1 cellular context compared by ENCODE assay signal in the genomic region with DNA sequence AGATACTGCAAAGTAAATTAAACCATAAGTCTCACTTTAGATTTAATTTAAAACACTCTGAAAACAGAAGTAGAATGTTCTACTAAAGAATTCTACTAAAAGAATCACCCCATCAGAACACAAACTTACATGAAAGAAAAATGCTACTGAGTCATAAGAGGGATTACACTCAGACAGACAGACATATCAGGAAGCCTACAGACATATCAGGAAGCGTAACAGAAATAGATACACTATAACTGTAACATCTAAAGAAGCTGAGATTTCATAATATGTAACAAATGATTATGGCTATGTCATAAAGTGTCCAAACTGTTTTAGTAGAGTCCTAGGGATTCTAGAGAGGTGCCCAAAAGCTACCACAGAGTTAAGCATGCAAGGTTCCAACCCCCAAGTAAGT.
TF ChIP-seq lines count a peak whose summit lies in the region.

No MANE protein-coding gene starts in this region.

TF ChIP-seq in HepG2, 621 proteins besides CTCF, POLR2A, EP300 and RAD21 (continued from another document):
- TF ChIP-seq, protein P1, sequence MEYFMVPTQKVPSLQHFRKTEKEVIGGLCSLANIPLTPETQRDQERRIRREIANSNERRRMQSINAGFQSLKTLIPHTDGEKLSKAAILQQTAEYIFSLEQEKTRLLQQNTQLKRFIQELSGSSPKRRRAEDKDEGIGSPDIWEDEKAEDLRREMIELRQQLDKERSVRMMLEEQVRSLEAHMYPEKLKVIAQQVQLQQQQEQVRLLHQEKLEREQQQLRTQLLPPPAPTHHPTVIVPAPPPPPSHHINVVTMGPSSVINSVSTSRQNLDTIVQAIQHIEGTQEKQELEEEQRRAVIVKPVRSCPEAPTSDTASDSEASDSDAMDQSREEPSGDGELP (IDR thresholded peaks at IDR 0.05; ENCODE audit: borderline replicate concordance, low read depth), result no peak
- TF ChIP-seq ZSCAN21 (CRISPR knock-in tag; IDR thresholded peaks at IDR 0.05; ENCODE audit: borderline replicate concordance), result no peak
- TF ChIP-seq, protein P2, sequence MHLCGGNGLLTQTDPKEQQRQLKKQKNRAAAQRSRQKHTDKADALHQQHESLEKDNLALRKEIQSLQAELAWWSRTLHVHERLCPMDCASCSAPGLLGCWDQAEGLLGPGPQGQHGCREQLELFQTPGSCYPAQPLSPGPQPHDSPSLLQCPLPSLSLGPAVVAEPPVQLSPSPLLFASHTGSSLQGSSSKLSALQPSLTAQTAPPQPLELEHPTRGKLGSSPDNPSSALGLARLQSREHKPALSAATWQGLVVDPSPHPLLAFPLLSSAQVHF (CRISPR knock-in tag; IDR thresholded peaks at IDR 0.05), result no peak
- no peak for TF ChIP-seq RCOR2 (CRISPR knock-in tag; IDR thresholded peaks at IDR 0.05)
- no peak for TF ChIP-seq ATM (IDR thresholded peaks at IDR 0.05; ENCODE audit: borderline replicate concordance)
- TF ChIP-seq MEIS1 (CRISPR knock-in tag; IDR thresholded peaks at IDR 0.05; ENCODE audit: borderline replicate concordance), result no peak
- TF ChIP-seq, protein P3, sequence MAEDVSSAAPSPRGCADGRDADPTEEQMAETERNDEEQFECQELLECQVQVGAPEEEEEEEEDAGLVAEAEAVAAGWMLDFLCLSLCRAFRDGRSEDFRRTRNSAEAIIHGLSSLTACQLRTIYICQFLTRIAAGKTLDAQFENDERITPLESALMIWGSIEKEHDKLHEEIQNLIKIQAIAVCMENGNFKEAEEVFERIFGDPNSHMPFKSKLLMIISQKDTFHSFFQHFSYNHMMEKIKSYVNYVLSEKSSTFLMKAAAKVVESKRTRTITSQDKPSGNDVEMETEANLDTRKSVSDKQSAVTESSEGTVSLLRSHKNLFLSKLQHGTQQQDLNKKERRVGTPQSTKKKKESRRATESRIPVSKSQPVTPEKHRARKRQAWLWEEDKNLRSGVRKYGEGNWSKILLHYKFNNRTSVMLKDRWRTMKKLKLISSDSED (CRISPR knock-in tag; IDR thresholded peaks at IDR 0.05), result no peak
- TF ChIP-seq ZSCAN30 (CRISPR knock-in tag; IDR thresholded peaks at IDR 0.05), result no peak
- TF ChIP-seq NBN (conservative IDR thresholded peaks at IDR 0.05), result no peak
- no peak for TF ChIP-seq MEIS2 (CRISPR knock-in tag; IDR thresholded peaks at IDR 0.05)
- TF ChIP-seq, protein P4, sequence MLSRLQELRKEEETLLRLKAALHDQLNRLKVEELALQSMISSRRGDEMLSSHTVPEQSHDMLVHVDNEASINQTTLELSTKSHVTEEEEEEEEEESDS (CRISPR knock-in tag; IDR thresholded peaks at IDR 0.05; ENCODE audit: borderline replicate concordance), result no peak
- no peak for TF ChIP-seq ZNF234 (CRISPR knock-in tag; conservative IDR thresholded peaks at IDR 0.05)
- TF ChIP-seq RFXAP (CRISPR knock-in tag; IDR thresholded peaks at IDR 0.05; ENCODE audit: borderline replicate concordance), result no peak
- TF ChIP-seq, protein P5, sequence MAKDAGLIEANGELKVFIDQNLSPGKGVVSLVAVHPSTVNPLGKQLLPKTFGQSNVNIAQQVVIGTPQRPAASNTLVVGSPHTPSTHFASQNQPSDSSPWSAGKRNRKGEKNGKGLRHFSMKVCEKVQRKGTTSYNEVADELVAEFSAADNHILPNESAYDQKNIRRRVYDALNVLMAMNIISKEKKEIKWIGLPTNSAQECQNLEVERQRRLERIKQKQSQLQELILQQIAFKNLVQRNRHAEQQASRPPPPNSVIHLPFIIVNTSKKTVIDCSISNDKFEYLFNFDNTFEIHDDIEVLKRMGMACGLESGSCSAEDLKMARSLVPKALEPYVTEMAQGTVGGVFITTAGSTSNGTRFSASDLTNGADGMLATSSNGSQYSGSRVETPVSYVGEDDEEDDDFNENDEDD (CRISPR knock-in tag; IDR thresholded peaks at IDR 0.05; ENCODE audit: borderline replicate concordance), result no peak
- TF ChIP-seq PTBP1 (IDR thresholded peaks at IDR 0.05; ENCODE audit: low read depth, low read length, poor library complexity, severe bottlenecking), result no peak
- TF ChIP-seq RARA (CRISPR knock-in tag; IDR thresholded peaks at IDR 0.05), result no peak
- TF ChIP-seq ZNF781 (CRISPR knock-in tag; IDR thresholded peaks at IDR 0.05; ENCODE audit: borderline replicate concordance, not compliant biosample characterization), result no peak
